ENCODE assay signal across 9 cellular contexts in the genomic region with DNA sequence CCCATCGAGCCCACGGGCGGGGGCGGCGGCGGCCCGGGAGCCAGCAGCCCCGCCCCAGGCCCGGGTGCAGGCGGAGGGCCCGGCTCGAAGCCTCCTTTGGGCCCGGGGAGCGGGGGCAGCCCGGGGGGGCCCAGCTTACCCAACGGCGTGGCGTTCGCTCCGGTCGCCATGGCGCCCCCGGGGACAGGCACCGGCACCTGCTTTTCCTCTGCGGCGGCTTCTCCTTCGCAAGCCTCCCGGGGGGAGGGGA. TPM values are rescaled to one million over a fixed set of nuclear protein-coding genes. Genes with fewer than 3 reads are reported as not detected.
DNase-seq lines count a peak whose midpoint lies in the region; ATAC-seq, FAIRE-seq and TF ChIP-seq lines count a peak whose summit lies in the region.
"Had no signal": no experiment of that assay in that cellular context is flagged by ENCODE, and none has a peak within 500 bp of the region (broad histone marks: within the 10 kb centered on the region; RNA-seq: fewer than 3 reads in every experiment).

No MANE protein-coding gene starts in this region.

- peak overlapping the region; percentile 86 to 96 (median 92) for H3K4me3 Mint-ChIP-seq in naive B cell

- ATAC-seq in HG03159 (IDR thresholded peaks at IDR 0.05; ENCODE audit: unreplicated experiment): peak; percentile 6
- ATAC-seq in naive B cell (ENCODE audit: low read depth in 2 of 2): peak; percentile 0 to 1
- no peak for ATAC-seq in GM18858 (IDR thresholded peaks at IDR 0.05; ENCODE audit: unreplicated experiment)

- peaks cover 55 to 83% (median 57%) of the 10 kb centered on the region in 3 donors for H3K4me1 Mint-ChIP-seq in naive B cell

- peak; percentile 79; the same call in 1 of the 2 replicates for TF ChIP-seq POLR2A in GM12892 (IDR thresholded peaks at IDR 0.05; ENCODE audit: low read depth, low read length)

- DNase-seq in GM12892 (ENCODE audit: insufficient read length) (no peak), bronchial epithelial cell (ENCODE audit: low read depth) (no peak), naive B cell (no peak), GM10266 (ENCODE audit: extremely low spot score) (no peak), NCI-H1436 treated with DMSO at 0.1 percent for 48 hours (lab: John Stamatoyannopoulos, UW) (no peak), 8988T (no peak)

- TF ChIP-seq CTCF in bronchial epithelial cell (IDR thresholded peaks at IDR 0.05; ENCODE audit: insufficient read depth, low read length, severe bottlenecking) (no peak), GM10266 (IDR thresholded peaks at IDR 0.05; ENCODE audit: control insufficient read depth, insufficient read depth, low read depth, missing control alignments) (no peak)

- H3K27me3 ChIP-seq in bronchial epithelial cell (ENCODE audit: control insufficient read depth, insufficient read depth, low read length): no peaks in the 10 kb centered on the region

- H3K36me3 Mint-ChIP-seq in naive B cell: peaks cover 13 to 27% of the 10 kb centered on the region in 2 donors

- H3K9me3 Mint-ChIP-seq in naive B cell: no peaks in the 10 kb centered on the region
- H3K9me3 Mint-ChIP-seq: T-helper 1 cell treated with Interleukin-12 subunit alpha and Interleukin-12 subunit beta and Interleukin-4 antibody, amounts not matched to agents 30 μg/mL and 1 μg/mL, for 36 hours had no signal

- peak overlapping the region in 2 of 6 donors; percentile 99 to 100 for H3K27ac Mint-ChIP-seq in naive B cell

- FAIRE-seq in GM12892 (lab: Jason Lieb, UNC) (no peak), bronchial epithelial cell (lab: Jason Lieb, UNC) (no peak)

- no peaks in the 10 kb centered on the region for H3K27me3 Mint-ChIP-seq in naive B cell

- H3K4me3 ChIP-seq in bronchial epithelial cell (ENCODE audit: low read depth, low read length): peak overlapping the region; percentile 69

- peaks cover 12% of the 10 kb centered on the region for H3K36me3 ChIP-seq in bronchial epithelial cell (ENCODE audit: control insufficient read depth, insufficient read depth, low read length)

RNA-seq across cellular contexts. Expression of a gene that starts 0.2 kb away (rescaled TPM):
- polyA plus RNA-seq in GM12892 (2012; ENCODE audit: missing spikeins): 146 TPM
- 44.5 and 59.3 TPM in 2 replicates for total RNA-seq in bronchial epithelial cell
- polyA plus RNA-seq in naive B cell (ENCODE audit: low read depth in 6 of 6): 100 to 1,000 TPM in 4 of 6 donors, 10 to 100 TPM in 2; 68.6 to 242 (median 132) TPM

RNA-seq across cellular contexts. Expression of a gene that starts 18.4 kb away (rescaled TPM):
- 0.70 TPM for polyA plus RNA-seq in GM12892 (2012; ENCODE audit: missing spikeins)
- 0.26 and 0.51 TPM in 2 replicates for total RNA-seq in bronchial epithelial cell
- 1 to 10 TPM in 5 of 6 donors, not detected in 1; 2.1 to 4.9 (median 2.2) TPM for polyA plus RNA-seq in naive B cell (ENCODE audit: low read depth in 6 of 6)

RNA-seq across cellular contexts. Expression of a gene that starts 24.9 kb away (rescaled TPM):
- polyA plus RNA-seq in GM12892 (2012; ENCODE audit: missing spikeins): 27.8 TPM
- 6.8 and 7.0 TPM in 2 replicates for total RNA-seq in bronchial epithelial cell
- polyA plus RNA-seq in naive B cell (ENCODE audit: low read depth in 6 of 6): 10 to 100 TPM; 29.8 to 65.0 (median 39.7) TPM

RNA-seq across cellular contexts. Expression of a gene that starts 32.2 kb away (rescaled TPM):
- 9.5 TPM for polyA plus RNA-seq in GM12892 (2012; ENCODE audit: missing spikeins)
- total RNA-seq in bronchial epithelial cell: 5.5 and 8.3 TPM in 2 replicates
- 10 to 100 TPM; 12.3 to 49.5 (median 27.4) TPM for polyA plus RNA-seq in naive B cell (ENCODE audit: low read depth in 6 of 6)

RNA-seq across cellular contexts. Expression of a gene that starts 34.2 kb away (rescaled TPM):
- polyA plus RNA-seq in GM12892 (2012; ENCODE audit: missing spikeins): 2.4 TPM
- total RNA-seq in bronchial epithelial cell: not detected in 2 replicates
- 100 to 1,000 TPM; 274 to 429 (median 285) TPM for polyA plus RNA-seq in naive B cell (ENCODE audit: low read depth in 6 of 6)
